Comparison of ENCODE assay signal across 12 cellular contexts in genomic region chr2:195304310-195304709, GRCh38.
DNase-seq lines count a peak whose midpoint lies in the region; ATAC-seq and TF ChIP-seq lines count a peak whose summit lies in the region.
"Had no signal": no experiment of that assay in that cellular context is flagged by ENCODE, and none has a peak within 500 bp of the region (broad histone marks: within the 10 kb centered on the region; RNA-seq: fewer than 3 reads in every experiment).

No MANE protein-coding gene starts in this region.

- peak; percentile 23 for TF ChIP-seq CTCF in HFF-Myc (IDR thresholded peaks at IDR 0.05; ENCODE audit: low read depth, low read length, missing control alignments)
- peak; percentile 27 for TF ChIP-seq CTCF in hepatocyte (IDR thresholded peaks at IDR 0.05; ENCODE audit: poor library complexity)

- no peak overlapping the region for H3K4me2 ChIP-seq in hepatocyte

- no peaks in the 10 kb centered on the region for H4K20me1 ChIP-seq in hepatocyte (ENCODE audit: insufficient read depth, poor library complexity, severe bottlenecking)

- no peak for ATAC-seq in HG02938 (IDR thresholded peaks at IDR 0.05; ENCODE audit: unreplicated experiment)
- ATAC-seq: activated T-helper 17 cell treated with anti-CD3 and anti-CD28 coated beads, Interleukin-2, amount 50 U/mL, for 72 hours; gastroesophageal sphincter; Right ventricle myocardium inferior had no signal

- DNase-seq in Daoy (ENCODE audit: low read depth): peak; percentile 19
- DNase-seq in HFF-Myc (ENCODE audit: extremely low read depth, low read depth): no peak
- DNase-seq in RKO (ENCODE audit: low spot score): peak; percentile 42
- peak; percentile 7 for DNase-seq in hepatocyte (ENCODE audit: low spot score)
- DNase-seq in NCI-H2081 treated with DMSO at 0.1 percent for 48 hours (lab: John Stamatoyannopoulos, UW): no peak
- DNase-seq in GM03348 (ENCODE audit: low spot score): no peak
- no peak for DNase-seq in LoVo (ENCODE audit: low spot score)

- H3K9me2 ChIP-seq in hepatocyte (replicated peaks; ENCODE audit: insufficient read depth): no peaks in the 10 kb centered on the region

- WGBS in hepatocyte (ENCODE audit: low lambda C conversion rate, missing lambda C conversion rate): 75% methylated on average over 5 of the region's 5 CpGs

- no peak overlapping the region for H2AFZ ChIP-seq in hepatocyte

- H3K27ac ChIP-seq in hepatocyte: no peak overlapping the region
- H3K27ac ChIP-seq: gastroesophageal sphincter, neutrophil had no signal

- H3K4me3 ChIP-seq in HFF-Myc (replicated peaks; ENCODE audit: low read depth, low read length) (no peak overlapping the region), hepatocyte (no peak overlapping the region)
- H3K4me3 ChIP-seq: gastroesophageal sphincter had no signal

- no peaks in the 10 kb centered on the region for H3K36me3 ChIP-seq in hepatocyte (replicated peaks; ENCODE audit: insufficient read depth, low read depth)
- H3K36me3 ChIP-seq: gastroesophageal sphincter, neutrophil had no signal

- peaks cover 7% of the 10 kb centered on the region for H3K4me1 ChIP-seq in hepatocyte (ENCODE audit: insufficient read depth)
- H3K4me1 ChIP-seq: gastroesophageal sphincter had no signal

- no peaks in the 10 kb centered on the region for H3K27me3 ChIP-seq in hepatocyte
- H3K27me3 ChIP-seq: gastroesophageal sphincter, neutrophil had no signal

- H3K9me3 ChIP-seq in hepatocyte (ENCODE audit: low read depth): no peaks in the 10 kb centered on the region
- H3K9me3 ChIP-seq: gastroesophageal sphincter, neutrophil had no signal

- no peaks in the 10 kb centered on the region for H3K79me2 ChIP-seq in hepatocyte

Comparison
In these comparisons a context has a peak if more than half of its experiments do, and no peak if none do; other contexts are left out.
1. DNase-seq: peak in Daoy (single experiment), RKO (single experiment) and hepatocyte (single experiment); none in HFF-Myc (single experiment), NCI-H2081 treated with DMSO at 0.1 percent for 48 hours (single experiment), GM03348 (single experiment) and LoVo (single experiment).